In genomic region chr1:52554267-52554640, GRCh38 we compare ENCODE assay signal across 1 cellular context.
TF ChIP-seq lines count a peak whose summit lies in the region.

No MANE protein-coding gene starts in this region.

TF ChIP-seq in H1, 55 proteins besides CTCF, POLR2A, EP300 and RAD21 (continued from another document):
- TF ChIP-seq, protein P1, sequence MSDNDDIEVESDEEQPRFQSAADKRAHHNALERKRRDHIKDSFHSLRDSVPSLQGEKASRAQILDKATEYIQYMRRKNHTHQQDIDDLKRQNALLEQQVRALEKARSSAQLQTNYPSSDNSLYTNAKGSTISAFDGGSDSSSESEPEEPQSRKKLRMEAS (IDR thresholded peaks at IDR 0.05) = no peak
- TF ChIP-seq TBP (IDR thresholded peaks at IDR 0.05; ENCODE audit: low read depth, low read length) = no peak
- TF ChIP-seq CHD2 (IDR thresholded peaks at IDR 0.05; ENCODE audit: low read length) = no peak
- no peak for TF ChIP-seq RXRA (IDR thresholded peaks at IDR 0.05; ENCODE audit: insufficient read depth, low read depth, low read length)
- TF ChIP-seq ATF3 (IDR thresholded peaks at IDR 0.05; ENCODE audit: insufficient read depth, low read depth, low read length) = no peak
- TF ChIP-seq RFX5 (IDR thresholded peaks at IDR 0.05; ENCODE audit: borderline replicate concordance, low read depth, low read length) = no peak
- no peak for TF ChIP-seq CHD1 (IDR thresholded peaks at IDR 0.05; ENCODE audit: low read depth, low read length)
- TF ChIP-seq BACH1 (IDR thresholded peaks at IDR 0.05; ENCODE audit: low read length) = no peak
- TF ChIP-seq YY1 (IDR thresholded peaks at IDR 0.05; ENCODE audit: low read depth, low read length) = no peak
- no peak for TF ChIP-seq SIRT6 (IDR thresholded peaks at IDR 0.05; ENCODE audit: low read length)
- TF ChIP-seq CTBP2 (IDR thresholded peaks at IDR 0.05; ENCODE audit: borderline replicate concordance, insufficient read depth, insufficient read length, low read length) = no peak
- no peak for TF ChIP-seq NRF1 (IDR thresholded peaks at IDR 0.05; ENCODE audit: low read depth, low read length)
- TF ChIP-seq CREB1 (IDR thresholded peaks at IDR 0.05) = no peak
- no peak for TF ChIP-seq ZNF274 (IDR thresholded peaks at IDR 0.05; ENCODE audit: borderline replicate concordance, extremely low read depth, low read length)
- TF ChIP-seq SIX5 (IDR thresholded peaks at IDR 0.05; ENCODE audit: low read depth, low read length) = no peak
